17 cellular contexts compared by ENCODE assay signal in genomic region chr11:45259607-45260006, GRCh38. TPM values are rescaled to one million over a fixed set of nuclear protein-coding genes. Genes with fewer than 3 reads are reported as not detected.
DNase-seq lines count a peak whose midpoint lies in the region; ATAC-seq, FAIRE-seq and TF ChIP-seq lines count a peak whose summit lies in the region.
"Had no signal": no experiment of that assay in that cellular context is flagged by ENCODE, and none has a peak within 500 bp of the region (broad histone marks: within the 10 kb centered on the region; RNA-seq: fewer than 3 reads in every experiment).

No MANE protein-coding gene starts in this region.

- H3K9ac ChIP-seq in K562 (ENCODE audit: insufficient read depth in 1 of 2, low read depth in 2 of 2, low read length in 2 of 2): no peak overlapping the region

- POLR2A ChIA-PET in K562 (lab: Yijun Ruan, JAX): no interaction called here

- H3K36me3 Mint-ChIP-seq in natural killer cell: no peaks in the 10 kb centered on the region
- H3K36me3 Mint-ChIP-seq: IgD-negative memory B cell had no signal

- CTCF ChIA-PET in K562 (lab: Yijun Ruan, JAX; ENCODE audit: low intra/inter-chr PET ratio): no interaction called here

- intact Hi-C loops in K562 (cut with micrococcal nuclease) (no loop called here), natural killer cell (cut with micrococcal nuclease) (no loop called here)

- BruUV-seq in K562 (replicated peaks; lab: Mats Ljungman, UMichigan): no TSS peak

- no peak for FAIRE-seq in K562 (lab: Jason Lieb, UNC)
- FAIRE-seq: G401.6 had no signal

- no peaks in the 10 kb centered on the region for H3K79me2 ChIP-seq in K562 (ENCODE audit: control insufficient read depth, insufficient read depth, low read length)

- H3K27me3 Mint-ChIP-seq in natural killer cell (ENCODE audit: low read depth in 2 of 2): peaks cover 17 to 30% of the 10 kb centered on the region in 2 donors

- peak; percentile 68; the same call in 1 of the 2 replicates for TF ChIP-seq EP300 in Ishikawa (IDR thresholded peaks at IDR 0.05; ENCODE audit: borderline replicate concordance)
- no peak for TF ChIP-seq EP300 in K562 (IDR thresholded peaks at IDR 0.05; ENCODE audit: low read length)

- no peaks in the 10 kb centered on the region for H3K9me1 ChIP-seq in K562 (ENCODE audit: control insufficient read depth, insufficient read depth, low read length)

- H3K9me3 ChIP-seq in K562 (replicated peaks; ENCODE audit: control insufficient read depth, insufficient read depth, low read depth, low read length) (no peaks in the 10 kb centered on the region), HAP-1 (no peaks in the 10 kb centered on the region)
- H3K9me3 ChIP-seq: psoas muscle had no signal

- no peaks in the 10 kb centered on the region for H3K9me3 Mint-ChIP-seq in natural killer cell
- H3K9me3 Mint-ChIP-seq: activated T-helper 17 cell treated with anti-CD3 and anti-CD28 coated beads, Interleukin-2, amount 50 U/mL, for 72 hours; IgD-negative memory B cell had no signal

- H3K36me3 ChIP-seq in K562 (ENCODE audit: control insufficient read depth, insufficient read depth, low read length): no peaks in the 10 kb centered on the region
- H3K36me3 ChIP-seq in HAP-1 (replicated peaks): no peaks in the 10 kb centered on the region

- ATAC-seq in K562: no peak
- no peak for ATAC-seq in natural killer cell
- ATAC-seq: activated T-helper 17 cell treated with anti-CD3 and anti-CD28 coated beads, Interleukin-2, amount 50 U/mL, for 72 hours; psoas muscle had no signal

- no peak overlapping the region for H3K27ac ChIP-seq in K562 (ENCODE audit: extremely low read depth, low read depth, low read length)
- H3K27ac ChIP-seq: psoas muscle had no signal

- in situ Hi-C loops in K562 (cut with MboI) (no loop called here), HAP-1 (cut with MboI; ENCODE audit: low sequenced_read_pairs) (no loop called here)

- no peaks in the 10 kb centered on the region for H3K4me1 Mint-ChIP-seq in natural killer cell
- H3K4me1 Mint-ChIP-seq: activated T-helper 17 cell treated with anti-CD3 and anti-CD28 coated beads, Interleukin-2, amount 50 U/mL, for 72 hours; IgD-negative memory B cell had no signal

- H3K27ac Mint-ChIP-seq in natural killer cell: no peak overlapping the region
- H3K27ac Mint-ChIP-seq: activated T-helper 17 cell treated with anti-CD3 and anti-CD28 coated beads, Interleukin-2, amount 50 U/mL, for 72 hours; IgD-negative memory B cell had no signal

- 0% methylated on average over 3 of the region's 3 CpGs for WGBS in K562 (ENCODE audit: insufficient coverage, low coverage, missing lambda C conversion rate)

- no peaks in the 10 kb centered on the region for H4K20me1 ChIP-seq in K562 (replicated peaks; ENCODE audit: control insufficient read depth, insufficient read depth, low read length)

- H3K4me1 ChIP-seq in K562 (replicated peaks in 1 of 2; ENCODE audit: control insufficient read depth in 2 of 2, insufficient read depth in 2 of 2, low read length in 2 of 2) (no peaks in the 10 kb centered on the region), HAP-1 (no peaks in the 10 kb centered on the region)
- H3K4me1 ChIP-seq: psoas muscle had no signal

- H3K4me3 Mint-ChIP-seq in natural killer cell: no peak overlapping the region
- H3K4me3 Mint-ChIP-seq: activated T-helper 17 cell treated with anti-CD3 and anti-CD28 coated beads, Interleukin-2, amount 50 U/mL, for 72 hours; IgD-negative memory B cell had no signal

- TF ChIP-seq POLR2A in K562 (conservative IDR thresholded peaks at IDR 0.05): no peak

- H3K27me3 ChIP-seq in K562 (ENCODE audit: control insufficient read depth in 2 of 2, insufficient read depth in 2 of 2, low read length in 2 of 2): peaks cover 0 to 6% of the 10 kb centered on the region in 2 experiments; a peak in 1 of 5 replicates
- H3K27me3 ChIP-seq in HAP-1 (ENCODE audit: low read depth): no peaks in the 10 kb centered on the region

- TF ChIP-seq CTCF in AG10803 (conservative IDR thresholded peaks at IDR 0.05; ENCODE audit: low read length) (no peak), K562 (IDR thresholded peaks at IDR 0.05 in 2 of 3, conservative IDR thresholded peaks at IDR 0.05 in 1 of 3; ENCODE audit: insufficient read depth in 2 of 3, low read depth in 1 of 3, low read length in 3 of 3) (no peak), natural killer cell (IDR thresholded peaks at IDR 0.05) (no peak)

- H2AFZ ChIP-seq in K562 (ENCODE audit: low read depth, low read length): no peak overlapping the region

- H3K4me3 ChIP-seq in AG10803 (ENCODE audit: low read length): no peak overlapping the region
- H3K4me3 ChIP-seq in K562: no peak overlapping the region
- H3K4me3 ChIP-seq in HAP-1: no peak overlapping the region
- H3K4me3 ChIP-seq: psoas muscle had no signal

- H3K4me2 ChIP-seq in K562 (ENCODE audit: insufficient read depth, low read length): no peak overlapping the region

- DNase-seq in AG10803 (ENCODE audit: low read depth): peak; percentile 43
- no peak for DNase-seq in K562 (ENCODE audit: extremely low read depth in 1 of 4, low spot score in 3 of 4)
- peak; percentile 97 for DNase-seq in kidney tubule cell (ENCODE audit: low spot score)
- DNase-seq in DMS153 (lab: John Stamatoyannopoulos, UW): no peak
- no peak for DNase-seq in natural killer cell
- no peak for DNase-seq in DMS79 (lab: John Stamatoyannopoulos, UW)
- no peak for DNase-seq in HAP-1 (ENCODE audit: low spot score in 2 of 2)
- DNase-seq: activated CD4-positive, alpha-beta T cell treated with anti-CD3 and anti-CD28 coated beads, Interleukin-2, amount 50 U/mL, for 4 hours; AML-193; NCI-H187; psoas muscle; stimulated activated CD4-positive, alpha-beta T cell treated with anti-CD3 and anti-CD28 coated beads, Interleukin-2, amount 100 ng/mL, for 24 hours had no signal

- TF ChIP-seq RAD21 in Ishikawa (IDR thresholded peaks at IDR 0.05; ENCODE audit: low read depth) (no peak), K562 (CRISPR knock-in tag; conservative IDR thresholded peaks at IDR 0.05 in 1 of 2, IDR thresholded peaks at IDR 0.05 in 1 of 2) (no peak)

TF ChIP-seq in Ishikawa, 13 proteins besides CTCF, POLR2A, EP300 and RAD21 (continues in another document):
- TF ChIP-seq USF1 (IDR thresholded peaks at IDR 0.05) (0 out of 2 replicates have a peak, but pooled peaks have one; percentile 2), NFIC (IDR thresholded peaks at IDR 0.05) (peak; percentile 35), TEAD4 (IDR thresholded peaks at IDR 0.05) (0 out of 2 replicates have a peak, but pooled peaks have one; percentile 23), ZBTB7A (IDR thresholded peaks at IDR 0.05; ENCODE audit: low read depth) (no peak), YY1 (IDR thresholded peaks at IDR 0.05; ENCODE audit: low read depth) (no peak)

TF ChIP-seq in K562, 482 proteins besides CTCF, POLR2A, EP300 and RAD21:
- TF ChIP-seq FOSL1 (tag; conservative IDR thresholded peaks at IDR 0.05): peak; percentile 84
- peak in 1 of 2 experiments; percentile 17; a peak in 1 of 4 replicates for TF ChIP-seq SRF (CRISPR knock-in tag; IDR thresholded peaks at IDR 0.05)
- TF ChIP-seq COPS2 (conservative IDR thresholded peaks at IDR 0.05): no peak

RNA-seq across cellular contexts. Expression of gene SYT13, which starts 26.5 kb away (rescaled TPM):
- total RNA-seq in K562 (2011; cell fraction: chromatin; rRNA removed; ENCODE audit: low replicate concordance): not detected in 2 replicates
- total RNA-seq in K562 (2011; cell fraction: nucleolus; rRNA removed): not detected in 2 replicates
- not detected in 2 replicates for total RNA-seq in K562 (2011; cell fraction: nucleoplasm; rRNA removed)
- total RNA-seq in K562 (2014; rRNA removed): under 0.01 and 0.08 TPM in 2 replicates
- total RNA-seq in K562 (2014; rRNA removed; fragmentation: Illumina TruSeq; extraction: Trizol): 0.03 and 0.07 TPM in 2 replicates
- 0.04 TPM in 2 replicates for total RNA-seq in K562 (2015; rRNA removed; fragmentation: Illumina TruSeq; extraction: Trizol)
- 0.09 and 0.11 TPM in 2 replicates for total RNA-seq in K562 (2021)
- polyA plus RNA-seq in K562 (2011; rRNA removed): not detected in 2 replicates
- not detected in 2 replicates for polyA plus RNA-seq in K562 (2011; cell fraction: cytosol; rRNA removed)
- not detected in 2 replicates for polyA plus RNA-seq in K562 (2011; cell fraction: nucleus; rRNA removed)
- 0.07 and 0.12 TPM in 2 replicates for polyA plus RNA-seq in K562 (2012)
- 0.07 and 0.12 TPM in 2 replicates for polyA plus RNA-seq in K562 (2014; fragmentation: Illumina TruSeq; extraction: Trizol)
- polyA plus RNA-seq in K562 (2014; fragmentation: Nextera tagmentation; extraction: Ambion mirVana): under 1 TPM in 1 of 2 experiments, not detected in 1; 0.08 TPM
- polyA plus RNA-seq in K562 (2014; rRNA removed): 0.03 and 0.13 TPM in 2 replicates
- not detected in 2 replicates for polyA minus RNA-seq in K562 (2011; rRNA and poly(A)+ RNA removed)
- not detected in 2 replicates for polyA minus RNA-seq in K562 (2011; cell fraction: cytosol; rRNA and poly(A)+ RNA removed)
- not detected in 2 replicates for polyA minus RNA-seq in K562 (2011; cell fraction: nucleus; rRNA and poly(A)+ RNA removed)
- total RNA-seq in natural killer cell: not detected
- total RNA-seq: activated T-helper 17 cell treated with anti-CD3 and anti-CD28 coated beads, Interleukin-2, amount 50 U/mL, for 72 hours; T-helper 2 cell treated with Interferon-gamma antibody and Interleukin-4, amounts not matched to agents 100 ng/mL and 5 ng/mL, for 36 hours had no signal
- polyA plus RNA-seq: IgD-negative memory B cell had no signal

Comparison
In these comparisons a context has a peak if more than half of its experiments do, and no peak if none do; other contexts are left out.
1. DNase-seq: peak in AG10803 (single experiment) and kidney tubule cell (single experiment); none in K562 (0 of 4), DMS153 (single experiment), natural killer cell (single experiment), DMS79 (single experiment) and HAP-1 (0 of 2).